ENCODE assay signal across 26 cellular contexts in genomic region chr13:77310161-77310560, GRCh38. TPM values are rescaled to one million over a fixed set of nuclear protein-coding genes. Genes with fewer than 3 reads are reported as not detected.
DNase-seq lines count a peak whose midpoint lies in the region; ATAC-seq and TF ChIP-seq lines count a peak whose summit lies in the region.
"Had no signal": no experiment of that assay in that cellular context is flagged by ENCODE, and none has a peak within 500 bp of the region (broad histone marks: within the 10 kb centered on the region; RNA-seq: fewer than 3 reads in every experiment).

No MANE protein-coding gene starts in this region.

- peaks cover 3% of the 10 kb centered on the region for H3K36me3 Mint-ChIP-seq in IgD-negative memory B cell
- H3K36me3 Mint-ChIP-seq in stimulated activated effector memory CD8-positive, alpha-beta T cell treated with anti-CD3 and anti-CD28 coated beads, Interleukin-12 subunit alpha, Interleukin-12 subunit beta, amount 100 ng/mL, for 72 hours: no peaks in the 10 kb centered on the region
- H3K36me3 Mint-ChIP-seq in stimulated activated naive B cell treated with anti-CD40 and anti-IgM and Interleukin-4, amounts not matched to agents 10 μg/mL and 1 μg/mL and 100 μg/mL, for 72 hours: peaks cover 3 to 20% of the 10 kb centered on the region in 2 donors

- 62 to 75% methylated on average over 2 of the region's 2 CpGs for WGBS in thyroid gland, 2 donors

- intact Hi-C loops in thyroid gland (cut with DNase I): no loop called here

- H3K27ac Mint-ChIP-seq in IgD-negative memory B cell: peak overlapping the region; percentile 2 to 77 (median 15)
- H3K27ac Mint-ChIP-seq in stimulated activated effector memory CD8-positive, alpha-beta T cell treated with anti-CD3 and anti-CD28 coated beads, Interleukin-12 subunit alpha, Interleukin-12 subunit beta, amount 100 ng/mL, for 72 hours: peak overlapping the region; percentile 38
- no peak overlapping the region for H3K27ac Mint-ChIP-seq in stimulated activated naive B cell treated with anti-CD40 and anti-IgM and Interleukin-4, amounts not matched to agents 10 μg/mL and 1 μg/mL and 100 μg/mL, for 72 hours
- H3K27ac Mint-ChIP-seq: T-helper 1 cell treated with Interleukin-12 subunit alpha and Interleukin-12 subunit beta and Interleukin-4 antibody, amounts not matched to agents 30 μg/mL and 1 μg/mL, for 36 hours had no signal

- no peaks in the 10 kb centered on the region for H3K27me3 ChIP-seq in thyroid gland
- H3K27me3 ChIP-seq: breast epithelium, sigmoid colon, transverse colon had no signal

- H3K27ac ChIP-seq in C4-2B: peak overlapping the region; percentile 53
- H3K27ac ChIP-seq in thyroid gland: peak overlapping the region in 1 of 3 donors; percentile 3
- H3K27ac ChIP-seq: HL-60, psoas muscle had no signal

- H3K9me3 Mint-ChIP-seq in IgD-negative memory B cell: peaks cover 0 to 2% (median 0%) of the 10 kb centered on the region in 3 donors
- H3K9me3 Mint-ChIP-seq in stimulated activated effector memory CD8-positive, alpha-beta T cell treated with anti-CD3 and anti-CD28 coated beads, Interleukin-12 subunit alpha, Interleukin-12 subunit beta, amount 100 ng/mL, for 72 hours: peaks cover 3% of the 10 kb centered on the region
- H3K9me3 Mint-ChIP-seq in stimulated activated naive B cell treated with anti-CD40 and anti-IgM and Interleukin-4, amounts not matched to agents 10 μg/mL and 1 μg/mL and 100 μg/mL, for 72 hours: peaks cover 2 to 4% of the 10 kb centered on the region in 2 donors
- H3K9me3 Mint-ChIP-seq: activated T-cell treated with anti-CD3 and anti-CD28 coated beads, Interleukin-2, amount 50 U/mL, for 4 hours; T-helper 1 cell treated with Interleukin-12 subunit alpha and Interleukin-12 subunit beta and Interleukin-4 antibody, amounts not matched to agents 30 μg/mL and 1 μg/mL, for 36 hours had no signal

- H3K27me3 Mint-ChIP-seq in IgD-negative memory B cell: no peaks in the 10 kb centered on the region
- H3K27me3 Mint-ChIP-seq in stimulated activated naive B cell treated with anti-CD40 and anti-IgM and Interleukin-4, amounts not matched to agents 10 μg/mL and 1 μg/mL and 100 μg/mL, for 72 hours: no peaks in the 10 kb centered on the region

- ATAC-seq in stimulated activated effector memory CD8-positive, alpha-beta T cell treated with anti-CD3 and anti-CD28 coated beads, Interleukin-12 subunit alpha, Interleukin-12 subunit beta, amount 100 ng/mL, for 72 hours: no peak
- no peak for ATAC-seq in stimulated activated naive B cell treated with anti-CD40 and anti-IgM and Interleukin-4, amounts not matched to agents 10 μg/mL and 1 μg/mL and 100 μg/mL, for 72 hours (replicated peaks)
- ATAC-seq: activated T-cell treated with anti-CD3 and anti-CD28 coated beads, Interleukin-2, amount 50 U/mL, for 4 hours; esophagus mucosa; psoas muscle had no signal

- H3K4me3 Mint-ChIP-seq in IgD-negative memory B cell: peak overlapping the region in 1 of 4 donors; percentile 6
- no peak overlapping the region for H3K4me3 Mint-ChIP-seq in stimulated activated effector memory CD8-positive, alpha-beta T cell treated with anti-CD3 and anti-CD28 coated beads, Interleukin-12 subunit alpha, Interleukin-12 subunit beta, amount 100 ng/mL, for 72 hours
- no peak overlapping the region for H3K4me3 Mint-ChIP-seq in stimulated activated naive B cell treated with anti-CD40 and anti-IgM and Interleukin-4, amounts not matched to agents 10 μg/mL and 1 μg/mL and 100 μg/mL, for 72 hours
- H3K4me3 Mint-ChIP-seq: activated T-cell treated with anti-CD3 and anti-CD28 coated beads, Interleukin-2, amount 50 U/mL, for 4 hours; T-helper 1 cell treated with Interleukin-12 subunit alpha and Interleukin-12 subunit beta and Interleukin-4 antibody, amounts not matched to agents 30 μg/mL and 1 μg/mL, for 36 hours had no signal

- H3K4me1 Mint-ChIP-seq in IgD-negative memory B cell: peaks cover 73 to 85% (median 83%) of the 10 kb centered on the region in 3 donors
- H3K4me1 Mint-ChIP-seq in stimulated activated effector memory CD8-positive, alpha-beta T cell treated with anti-CD3 and anti-CD28 coated beads, Interleukin-12 subunit alpha, Interleukin-12 subunit beta, amount 100 ng/mL, for 72 hours: peaks cover 87% of the 10 kb centered on the region
- peaks cover 66 to 94% of the 10 kb centered on the region in 2 donors for H3K4me1 Mint-ChIP-seq in stimulated activated naive B cell treated with anti-CD40 and anti-IgM and Interleukin-4, amounts not matched to agents 10 μg/mL and 1 μg/mL and 100 μg/mL, for 72 hours

- no peak overlapping the region for H3K4me3 ChIP-seq in choroid plexus epithelial cell (ENCODE audit: low read depth, low read length)
- no peak overlapping the region for H3K4me3 ChIP-seq in thyroid gland (replicated peaks in 1 of 3)
- H3K4me3 ChIP-seq: psoas muscle, sigmoid colon, transverse colon had no signal

- no peaks in the 10 kb centered on the region for H3K9me3 ChIP-seq in thyroid gland
- H3K9me3 ChIP-seq: breast epithelium, psoas muscle, sigmoid colon, transverse colon had no signal

- H3K4me1 ChIP-seq in thyroid gland: peaks cover 40% of the 10 kb centered on the region in 2 donors

- no peak for TF ChIP-seq POLR2A in thyroid gland (IDR thresholded peaks at IDR 0.05)

- H3K36me3 ChIP-seq in thyroid gland: no peaks in the 10 kb centered on the region
- H3K36me3 ChIP-seq: breast epithelium, sigmoid colon, transverse colon had no signal

- peak; percentile 9 for DNase-seq in choroid plexus epithelial cell (ENCODE audit: low read depth)
- DNase-seq in stimulated activated effector memory CD8-positive, alpha-beta T cell treated with anti-CD3 and anti-CD28 coated beads, Interleukin-12 subunit alpha, Interleukin-12 subunit beta, amount 100 ng/mL, for 72 hours (ENCODE audit: low spot score in 2 of 2): no peak
- DNase-seq in ecto neural progenitor cell (ENCODE audit: low spot score): no peak
- DNase-seq in stimulated activated naive B cell treated with anti-CD40 and anti-IgM and Interleukin-4, amounts not matched to agents 10 μg/mL and 1 μg/mL and 100 μg/mL, for 72 hours: no peak
- DNase-seq in thyroid gland: no peak
- DNase-seq: activated CD4-positive, alpha-beta T cell treated with anti-CD3 and anti-CD28 coated beads for 4 hours; activated T-cell treated with anti-CD3 and anti-CD28 coated beads, Interleukin-2, amount 50 U/mL, for 4 hours; amniotic stem cell; C1 segment of cervical spinal cord; DMS 273 treated with DMSO at 0.1 percent for 48 hours; head of caudate nucleus; MV-4-11; NCI-H146; NCI-H446 treated with DMSO at 0.1 percent for 48 hours; psoas muscle; RPMI8226; sigmoid colon; stimulated activated CD4-positive, alpha-beta T cell treated with anti-CD3 and anti-CD28 coated beads, Interleukin-4, amount 100 ng/mL, for 4 hours; stimulated activated naive CD4-positive, alpha-beta T cell treated with Interleukin-2 at 50 U/mL for 16 hours; transverse colon had no signal

- no peak for TF ChIP-seq CTCF in C4-2B (conservative IDR thresholded peaks at IDR 0.05)
- no peak for TF ChIP-seq CTCF in choroid plexus epithelial cell (conservative IDR thresholded peaks at IDR 0.05; ENCODE audit: low read depth, low read length)
- TF ChIP-seq CTCF in thyroid gland (IDR thresholded peaks at IDR 0.05): no peak

RNA-seq across cellular contexts. Expression of gene MYCBP2, which starts 16.7 kb away (rescaled TPM):
- 78.2 TPM for polyA plus RNA-seq in IgD-negative memory B cell
- total RNA-seq in thyroid gland: 100 to 1,000 TPM; 115 to 165 (median 131) TPM
